In genomic region chr16:572865-573650, GRCh38 we compare ENCODE assay signal across 1 cellular context.
TF ChIP-seq lines count a peak whose summit lies in the region.

No MANE protein-coding gene starts in this region.

TF ChIP-seq in HEK293, 187 proteins besides CTCF, POLR2A, EP300 and RAD21 (continued from another document):
- TF ChIP-seq ZBTB49 (tag by site-specific recombination; IDR thresholded peaks at IDR 0.05; ENCODE audit: low read depth) (no peak), KLF8 (tag by site-specific recombination; IDR thresholded peaks at IDR 0.05) (no peak), ZNF391 (tag by site-specific recombination; IDR thresholded peaks at IDR 0.05; ENCODE audit: borderline replicate concordance, low read depth) (no peak), ZNF692 (tag by site-specific recombination; IDR thresholded peaks at IDR 0.05) (0 out of 2 replicates have a peak, but pooled peaks have one; percentile 33), ZNF518A (tag by site-specific recombination; conservative IDR thresholded peaks at IDR 0.05; ENCODE audit: low read depth) (no peak), GLIS2 (tag by site-specific recombination; IDR thresholded peaks at IDR 0.05) (peak; percentile 40; the same call in 1 of the 2 replicates), ZNF701 (tag by site-specific recombination; IDR thresholded peaks at IDR 0.05) (no peak)
